28 cellular contexts compared by ENCODE assay signal in the genomic region with DNA sequence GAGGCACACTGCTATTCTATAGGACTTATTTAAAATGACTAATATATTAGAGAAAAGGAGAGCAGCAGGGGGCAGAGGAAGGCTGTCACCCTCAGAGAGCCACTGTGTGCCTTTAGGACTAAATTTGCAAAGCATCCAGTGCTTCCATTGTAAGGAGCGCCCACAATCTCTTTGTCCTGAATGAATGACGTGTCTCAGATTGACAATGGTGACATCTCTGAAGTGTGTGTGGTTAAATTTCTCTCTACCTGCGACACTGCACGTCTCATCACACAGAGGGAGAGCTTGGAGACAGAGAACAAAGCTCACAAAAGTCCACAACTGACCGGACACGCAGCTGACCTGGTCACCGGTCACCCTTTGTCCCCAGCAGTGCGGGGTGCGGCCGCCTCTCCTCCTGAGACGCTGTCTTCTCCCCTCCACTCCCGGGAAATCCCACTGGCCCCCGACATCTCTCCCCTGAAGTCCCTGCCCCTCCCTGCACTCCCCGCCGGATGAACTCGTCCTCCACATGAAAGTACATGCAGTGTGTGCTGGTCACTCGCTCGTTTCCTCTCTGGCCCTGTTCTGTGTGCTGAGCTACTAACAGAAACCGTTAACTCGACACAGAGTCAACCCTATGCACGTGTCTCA.
DNase-seq lines count a peak whose midpoint lies in the region; ATAC-seq and TF ChIP-seq lines count a peak whose summit lies in the region.
"Had no signal": no experiment of that assay in that cellular context is flagged by ENCODE, and none has a peak within 500 bp of the region (broad histone marks: within the 10 kb centered on the region; RNA-seq: fewer than 3 reads in every experiment).

No MANE protein-coding gene starts in this region.

- TF ChIP-seq CTCF in esophagus muscularis mucosa (IDR thresholded peaks at IDR 0.05) (no peak), mesothelial cell of epicardium (IDR thresholded peaks at IDR 0.05; ENCODE audit: unreplicated experiment) (no peak)

- H3K4me1 Mint-ChIP-seq in mesothelial cell of epicardium, result peaks cover 27% of the 10 kb centered on the region
- H3K4me1 Mint-ChIP-seq in stimulated activated memory B cell treated with anti-CD40 and anti-IgM and Interleukin-4, amounts not matched to agents 10 μg/mL and 1 μg/mL and 100 μg/mL, for 72 hours, result peaks cover 24% of the 10 kb centered on the region

- peak overlapping the region; percentile 80 for H3K27ac Mint-ChIP-seq in mesothelial cell of epicardium
- H3K27ac Mint-ChIP-seq in stimulated activated memory B cell treated with anti-CD40 and anti-IgM and Interleukin-4, amounts not matched to agents 10 μg/mL and 1 μg/mL and 100 μg/mL, for 72 hours, result peak overlapping the region; percentile 53
- H3K27ac Mint-ChIP-seq: activated CD8-positive, alpha-beta T cell treated with anti-CD3 and anti-CD28 coated beads, Interleukin-2, amount 10 ng/mL, durations not matched to agents 7 days and 5 days; effector memory CD8-positive, alpha-beta T cell; T-cell had no signal

- H3K27ac ChIP-seq in HUES64 (ENCODE audit: low read depth, low read length) (peak overlapping the region; percentile 76; the same call in 1 of the 2 replicates), esophagus muscularis mucosa (replicated peaks in 1 of 4) (peak overlapping the region; percentile 50 to 83 (median 52))
- H3K27ac ChIP-seq: brain microvascular endothelial cell, colonic mucosa, KMS-11, SJCRH30 had no signal

- peaks cover 19% of the 10 kb centered on the region for H3K36me3 Mint-ChIP-seq in mesothelial cell of epicardium
- H3K36me3 Mint-ChIP-seq in stimulated activated memory B cell treated with anti-CD40 and anti-IgM and Interleukin-4, amounts not matched to agents 10 μg/mL and 1 μg/mL and 100 μg/mL, for 72 hours, result no peaks in the 10 kb centered on the region
- H3K36me3 Mint-ChIP-seq: T-cell had no signal

- H3K27me3 Mint-ChIP-seq in mesothelial cell of epicardium (ENCODE audit: low read depth), result no peaks in the 10 kb centered on the region
- peaks cover 27% of the 10 kb centered on the region for H3K27me3 Mint-ChIP-seq in stimulated activated memory B cell treated with anti-CD40 and anti-IgM and Interleukin-4, amounts not matched to agents 10 μg/mL and 1 μg/mL and 100 μg/mL, for 72 hours

- H3K4me1 ChIP-seq in HUES64 (ENCODE audit: insufficient read depth, low read length), result peaks cover 24% of the 10 kb centered on the region
- peaks cover 0 to 27% (median 21%) of the 10 kb centered on the region in 4 donors for H3K4me1 ChIP-seq in esophagus muscularis mucosa
- H3K4me1 ChIP-seq: colonic mucosa, SJCRH30 had no signal

- ATAC-seq in stimulated activated memory B cell treated with anti-CD40 and anti-IgM and Interleukin-4, amounts not matched to agents 10 μg/mL and 1 μg/mL and 100 μg/mL, for 72 hours, result no peak
- ATAC-seq: activated CD8-positive, alpha-beta T cell treated with anti-CD3 and anti-CD28 coated beads, Interleukin-2, amount 10 ng/mL, durations not matched to agents 7 days and 5 days; effector memory CD8-positive, alpha-beta T cell; T-cell had no signal

- H3K9me3 ChIP-seq in HUES64 (ENCODE audit: insufficient read depth, low read depth, low read length) (no peaks in the 10 kb centered on the region), esophagus muscularis mucosa (no peaks in the 10 kb centered on the region)
- H3K9me3 ChIP-seq: colonic mucosa, esophagus squamous epithelium, SJCRH30, thoracic aorta had no signal

- no peak for TF ChIP-seq POLR2A in esophagus muscularis mucosa (IDR thresholded peaks at IDR 0.05; ENCODE audit: low read depth)

- H3K4me3 ChIP-seq in HUES64 (ENCODE audit: low read length) (no peak overlapping the region), esophagus muscularis mucosa (no peak overlapping the region)
- H3K4me3 ChIP-seq: colonic mucosa, esophagus squamous epithelium, lung, SJCRH30, thoracic aorta had no signal

- no peak overlapping the region for H3K4me3 Mint-ChIP-seq in mesothelial cell of epicardium
- H3K4me3 Mint-ChIP-seq in stimulated activated memory B cell treated with anti-CD40 and anti-IgM and Interleukin-4, amounts not matched to agents 10 μg/mL and 1 μg/mL and 100 μg/mL, for 72 hours, result no peak overlapping the region
- H3K4me3 Mint-ChIP-seq: activated CD8-positive, alpha-beta T cell treated with anti-CD3 and anti-CD28 coated beads, Interleukin-2, amount 10 ng/mL, durations not matched to agents 7 days and 5 days; effector memory CD8-positive, alpha-beta T cell; T-cell had no signal

- TF ChIP-seq EP300 in esophagus muscularis mucosa (IDR thresholded peaks at IDR 0.05), result no peak

- H3K9ac ChIP-seq in HUES64 (ENCODE audit: low read depth, low read length), result no peak overlapping the region
- H3K9ac ChIP-seq: KMS-11 had no signal

- no peaks in the 10 kb centered on the region for H3K9me3 Mint-ChIP-seq in mesothelial cell of epicardium
- no peaks in the 10 kb centered on the region for H3K9me3 Mint-ChIP-seq in stimulated activated memory B cell treated with anti-CD40 and anti-IgM and Interleukin-4, amounts not matched to agents 10 μg/mL and 1 μg/mL and 100 μg/mL, for 72 hours
- H3K9me3 Mint-ChIP-seq: effector memory CD8-positive, alpha-beta T cell; T-cell had no signal

- WGBS in HUES64, result 80% methylated on average over 21 of the region's 21 CpGs
- 84% methylated on average over 21 of the region's 21 CpGs for WGBS in esophagus muscularis mucosa

- no peaks in the 10 kb centered on the region for H3K27me3 ChIP-seq in HUES64 (ENCODE audit: insufficient read depth, low read length)
- no peaks in the 10 kb centered on the region for H3K27me3 ChIP-seq in esophagus muscularis mucosa
- H3K27me3 ChIP-seq: brain microvascular endothelial cell, colonic mucosa, esophagus squamous epithelium, SJCRH30 had no signal

- intact Hi-C loops in esophagus muscularis mucosa (cut with DNase I), result loop anchor here (10.0 kb wide), 1 partner anchor 360 kb away; no protein-coding TSS in a partner anchor

- no peak for DNase-seq in esophagus muscularis mucosa (ENCODE audit: extremely low spot score)
- no peak for DNase-seq in mesothelial cell of epicardium (ENCODE audit: low spot score in 2 of 2, unreplicated experiment in 2 of 2)
- DNase-seq in NCI-H2227 treated with DMSO at 0.1 percent for 48 hours (lab: John Stamatoyannopoulos, UW), result no peak
- DNase-seq in T-helper 1 cell, result no peak
- no peak for DNase-seq in NCI-H2107 treated with DMSO at 0.1 percent for 48 hours (lab: John Stamatoyannopoulos, UW; ENCODE audit: unreplicated experiment)
- DNase-seq: activated CD4-positive, alpha-beta T cell treated with anti-CD3 and anti-CD28 coated beads for 1 hour; activated CD8-positive, alpha-beta T cell treated with anti-CD3 and anti-CD28 coated beads, Interleukin-2, amount 10 ng/mL, durations not matched to agents 7 days and 5 days; activated gamma-delta T cell treated with Interleukin-2 at 50 U/mL for 16 hours; brain microvascular endothelial cell; colonic mucosa; effector memory CD8-positive, alpha-beta T cell; EL; esophagus squamous epithelium; hypothalamus; NCI-H146; NCI-H526; nucleus accumbens; retina; SJCRH30; stimulated activated CD4-positive, alpha-beta T cell treated with anti-CD3 and anti-CD28 coated beads, Interleukin-12 subunit alpha, Interleukin-12 subunit beta, amount 100 ng/mL, for 4 hours; stimulated activated CD4-positive, alpha-beta T cell treated with anti-CD3 and anti-CD28 coated beads, Interleukin-4, amount 100 ng/mL, for 24 hours; stimulated activated naive CD4-positive, alpha-beta T cell; T-cell had no signal

- H3K36me3 ChIP-seq in HUES64 (ENCODE audit: insufficient read depth, low read length) (peaks cover 22% of the 10 kb centered on the region), esophagus muscularis mucosa (peaks cover 33 to 89% (median 80%) of the 10 kb centered on the region in 4 donors)
- H3K36me3 ChIP-seq: colonic mucosa had no signal
